In the genomic region with DNA sequence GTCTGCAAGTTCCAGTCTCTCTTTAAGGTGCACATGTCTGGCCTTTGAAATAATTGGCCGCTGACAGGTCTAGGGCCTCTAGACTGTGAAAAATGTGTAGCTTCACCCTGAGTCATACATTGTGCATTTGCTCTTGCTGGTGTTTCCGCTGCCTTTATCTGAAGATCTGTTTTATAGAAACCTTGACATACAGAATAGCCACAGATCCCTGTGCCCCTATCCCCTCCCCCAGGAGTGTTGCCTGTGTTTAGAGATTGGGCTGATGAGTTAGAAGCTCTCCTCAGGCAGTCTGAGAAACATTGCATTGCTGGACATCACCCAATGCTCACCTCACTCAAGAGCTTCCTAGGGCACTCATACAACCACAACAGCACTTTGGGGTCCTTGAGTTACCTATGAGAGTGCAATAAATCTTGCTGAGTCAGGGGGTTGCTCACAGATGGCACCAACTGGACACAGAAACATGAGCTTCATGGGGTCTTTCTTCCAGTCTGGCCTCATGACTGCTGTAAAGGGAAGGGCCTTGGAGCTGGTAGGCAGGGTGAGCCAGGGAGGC, we compare ENCODE assay signal across 10 cellular contexts. TPM values are rescaled to one million over a fixed set of nuclear protein-coding genes. Genes with fewer than 3 reads are reported as not detected.
DNase-seq lines count a peak whose midpoint lies in the region; ATAC-seq and TF ChIP-seq lines count a peak whose summit lies in the region.
"Had no signal": no experiment of that assay in that cellular context is flagged by ENCODE, and none has a peak within 500 bp of the region (broad histone marks: within the 10 kb centered on the region; RNA-seq: fewer than 3 reads in every experiment).

No MANE protein-coding gene starts in this region.

- no peaks in the 10 kb centered on the region for H4K20me1 ChIP-seq in GM23338 (replicated peaks; ENCODE audit: insufficient read depth)

- H3K27me3 Mint-ChIP-seq in GM23338 (ENCODE audit: insufficient read depth, low read depth, poor library complexity) (peaks cover 9% of the 10 kb centered on the region), progenitor cell of endocrine pancreas (no peaks in the 10 kb centered on the region), endothelial cell (ENCODE audit: unreplicated experiment) (peaks cover 2% of the 10 kb centered on the region)

- no peaks in the 10 kb centered on the region for H3K9me2 ChIP-seq in GM23338 (ENCODE audit: insufficient read depth)

- no peak for TF ChIP-seq POLR2A in uterus (IDR thresholded peaks at IDR 0.05)

- H3K4me1 ChIP-seq in GM23338 (ENCODE audit: insufficient read depth) (peaks cover 17% of the 10 kb centered on the region; the same call in 1 of the 2 replicates), uterus (peaks cover 0 to 6% of the 10 kb centered on the region in 2 donors)

- H3K9me3 ChIP-seq in uterus: no peaks in the 10 kb centered on the region

- peaks cover 7% of the 10 kb centered on the region; the same call in 1 of the 2 replicates for H3K79me2 ChIP-seq in GM23338 (replicated peaks; ENCODE audit: insufficient read depth)

- H3K36me3 ChIP-seq in GM23338 (ENCODE audit: insufficient read depth) (no peaks in the 10 kb centered on the region), uterus (no peaks in the 10 kb centered on the region)

- no peak for DNase-seq in GM23338 (ENCODE audit: low spot score)
- DNase-seq in OCI-M1 (lab: John Stamatoyannopoulos, UW): peak; percentile 67
- peak; percentile 32 to 69 for DNase-seq in cardiac fibroblast (ENCODE audit: low read depth in 2 of 2)
- no peak for DNase-seq in progenitor cell of endocrine pancreas (ENCODE audit: low spot score, unreplicated experiment)
- no peak for DNase-seq in uterus
- DNase-seq in endothelial cell (ENCODE audit: low spot score): no peak
- DNase-seq: activated CD8-positive, alpha-beta memory T cell treated with anti-CD3 and anti-CD28 coated beads for 24 hours; NCI-H526; stimulated activated CD8-positive, alpha-beta memory T cell treated with anti-CD3 and anti-CD28 coated beads, Interleukin-4, amount 100 ng/mL, for 48 hours had no signal

- H3K4me2 ChIP-seq in GM23338: no peak overlapping the region

- H3K27ac Mint-ChIP-seq in GM23338: peak overlapping the region; percentile 41; the same call in 1 of the 2 replicates
- peak overlapping the region; percentile 43 for H3K27ac Mint-ChIP-seq in progenitor cell of endocrine pancreas
- no peak overlapping the region for H3K27ac Mint-ChIP-seq in endothelial cell (ENCODE audit: unreplicated experiment)

- intact Hi-C loops in uterus (cut with DNase I; ENCODE audit: low total_unique reads): no loop called here

- H3K4me3 ChIP-seq in GM23338 (no peak overlapping the region), cardiac fibroblast (replicated peaks in 1 of 2; ENCODE audit: low read depth in 2 of 2, low read length in 2 of 2) (no peak overlapping the region), uterus (no peak overlapping the region)

- H3K27me3 ChIP-seq in GM23338 (ENCODE audit: insufficient read depth): no peaks in the 10 kb centered on the region
- no peaks in the 10 kb centered on the region for H3K27me3 ChIP-seq in uterus

- H3F3A ChIP-seq in GM23338 (replicated peaks; ENCODE audit: low read depth): no peaks in the 10 kb centered on the region

- H3K4me1 Mint-ChIP-seq in GM23338 (peaks cover 38% of the 10 kb centered on the region), progenitor cell of endocrine pancreas (ENCODE audit: low read depth) (peaks cover 48% of the 10 kb centered on the region), endothelial cell (ENCODE audit: unreplicated experiment) (peaks cover 6% of the 10 kb centered on the region)

- H3K27ac ChIP-seq in GM23338 (ENCODE audit: low read depth) (no peak overlapping the region), uterus (no peak overlapping the region)

- no peaks in the 10 kb centered on the region for H3K9me3 Mint-ChIP-seq in GM23338
- H3K9me3 Mint-ChIP-seq in progenitor cell of endocrine pancreas (ENCODE audit: low read depth): peaks cover 4% of the 10 kb centered on the region
- no peaks in the 10 kb centered on the region for H3K9me3 Mint-ChIP-seq in endothelial cell (ENCODE audit: unreplicated experiment)

- ATAC-seq in GM23338: no peak
- no peak for ATAC-seq in GM18867 (IDR thresholded peaks at IDR 0.05; ENCODE audit: unreplicated experiment)

- no peak for TF ChIP-seq CTCF in GM23338 (conservative IDR thresholded peaks at IDR 0.05; ENCODE audit: low read depth in 2 of 2)
- TF ChIP-seq CTCF in cardiac fibroblast (IDR thresholded peaks at IDR 0.05; ENCODE audit: low read depth, low read length): no peak
- no peak for TF ChIP-seq CTCF in progenitor cell of endocrine pancreas (IDR thresholded peaks at IDR 0.05; ENCODE audit: unreplicated experiment)
- TF ChIP-seq CTCF in uterus (IDR thresholded peaks at IDR 0.05): no peak
- TF ChIP-seq CTCF in endothelial cell (IDR thresholded peaks at IDR 0.05; ENCODE audit: unreplicated experiment): no peak

- H3K4me3 Mint-ChIP-seq in GM23338 (no peak overlapping the region), progenitor cell of endocrine pancreas (ENCODE audit: low read depth) (no peak overlapping the region), endothelial cell (ENCODE audit: unreplicated experiment) (no peak overlapping the region)

- H3K36me3 Mint-ChIP-seq in GM23338 (ENCODE audit: low read depth) (no peaks in the 10 kb centered on the region), progenitor cell of endocrine pancreas (ENCODE audit: insufficient read depth) (no peaks in the 10 kb centered on the region), endothelial cell (ENCODE audit: low read depth, unreplicated experiment) (no peaks in the 10 kb centered on the region)

- H2AFZ ChIP-seq in GM23338: no peak overlapping the region

TF ChIP-seq in GM23338, 12 proteins besides CTCF, POLR2A, EP300 and RAD21 (continues in another document):
- TF ChIP-seq JUNB (IDR thresholded peaks at IDR 0.05; ENCODE audit: unreplicated experiment) (no peak), EZH2 (IDR thresholded peaks at IDR 0.05; ENCODE audit: low read depth, unreplicated experiment) (no peak), ZNF114 (CRISPR knock-in tag; IDR thresholded peaks at IDR 0.05) (no peak), CREB1 (CRISPR knock-in tag; IDR thresholded peaks at IDR 0.05; ENCODE audit: low read depth) (no peak)
- TF ChIP-seq, protein P1, sequence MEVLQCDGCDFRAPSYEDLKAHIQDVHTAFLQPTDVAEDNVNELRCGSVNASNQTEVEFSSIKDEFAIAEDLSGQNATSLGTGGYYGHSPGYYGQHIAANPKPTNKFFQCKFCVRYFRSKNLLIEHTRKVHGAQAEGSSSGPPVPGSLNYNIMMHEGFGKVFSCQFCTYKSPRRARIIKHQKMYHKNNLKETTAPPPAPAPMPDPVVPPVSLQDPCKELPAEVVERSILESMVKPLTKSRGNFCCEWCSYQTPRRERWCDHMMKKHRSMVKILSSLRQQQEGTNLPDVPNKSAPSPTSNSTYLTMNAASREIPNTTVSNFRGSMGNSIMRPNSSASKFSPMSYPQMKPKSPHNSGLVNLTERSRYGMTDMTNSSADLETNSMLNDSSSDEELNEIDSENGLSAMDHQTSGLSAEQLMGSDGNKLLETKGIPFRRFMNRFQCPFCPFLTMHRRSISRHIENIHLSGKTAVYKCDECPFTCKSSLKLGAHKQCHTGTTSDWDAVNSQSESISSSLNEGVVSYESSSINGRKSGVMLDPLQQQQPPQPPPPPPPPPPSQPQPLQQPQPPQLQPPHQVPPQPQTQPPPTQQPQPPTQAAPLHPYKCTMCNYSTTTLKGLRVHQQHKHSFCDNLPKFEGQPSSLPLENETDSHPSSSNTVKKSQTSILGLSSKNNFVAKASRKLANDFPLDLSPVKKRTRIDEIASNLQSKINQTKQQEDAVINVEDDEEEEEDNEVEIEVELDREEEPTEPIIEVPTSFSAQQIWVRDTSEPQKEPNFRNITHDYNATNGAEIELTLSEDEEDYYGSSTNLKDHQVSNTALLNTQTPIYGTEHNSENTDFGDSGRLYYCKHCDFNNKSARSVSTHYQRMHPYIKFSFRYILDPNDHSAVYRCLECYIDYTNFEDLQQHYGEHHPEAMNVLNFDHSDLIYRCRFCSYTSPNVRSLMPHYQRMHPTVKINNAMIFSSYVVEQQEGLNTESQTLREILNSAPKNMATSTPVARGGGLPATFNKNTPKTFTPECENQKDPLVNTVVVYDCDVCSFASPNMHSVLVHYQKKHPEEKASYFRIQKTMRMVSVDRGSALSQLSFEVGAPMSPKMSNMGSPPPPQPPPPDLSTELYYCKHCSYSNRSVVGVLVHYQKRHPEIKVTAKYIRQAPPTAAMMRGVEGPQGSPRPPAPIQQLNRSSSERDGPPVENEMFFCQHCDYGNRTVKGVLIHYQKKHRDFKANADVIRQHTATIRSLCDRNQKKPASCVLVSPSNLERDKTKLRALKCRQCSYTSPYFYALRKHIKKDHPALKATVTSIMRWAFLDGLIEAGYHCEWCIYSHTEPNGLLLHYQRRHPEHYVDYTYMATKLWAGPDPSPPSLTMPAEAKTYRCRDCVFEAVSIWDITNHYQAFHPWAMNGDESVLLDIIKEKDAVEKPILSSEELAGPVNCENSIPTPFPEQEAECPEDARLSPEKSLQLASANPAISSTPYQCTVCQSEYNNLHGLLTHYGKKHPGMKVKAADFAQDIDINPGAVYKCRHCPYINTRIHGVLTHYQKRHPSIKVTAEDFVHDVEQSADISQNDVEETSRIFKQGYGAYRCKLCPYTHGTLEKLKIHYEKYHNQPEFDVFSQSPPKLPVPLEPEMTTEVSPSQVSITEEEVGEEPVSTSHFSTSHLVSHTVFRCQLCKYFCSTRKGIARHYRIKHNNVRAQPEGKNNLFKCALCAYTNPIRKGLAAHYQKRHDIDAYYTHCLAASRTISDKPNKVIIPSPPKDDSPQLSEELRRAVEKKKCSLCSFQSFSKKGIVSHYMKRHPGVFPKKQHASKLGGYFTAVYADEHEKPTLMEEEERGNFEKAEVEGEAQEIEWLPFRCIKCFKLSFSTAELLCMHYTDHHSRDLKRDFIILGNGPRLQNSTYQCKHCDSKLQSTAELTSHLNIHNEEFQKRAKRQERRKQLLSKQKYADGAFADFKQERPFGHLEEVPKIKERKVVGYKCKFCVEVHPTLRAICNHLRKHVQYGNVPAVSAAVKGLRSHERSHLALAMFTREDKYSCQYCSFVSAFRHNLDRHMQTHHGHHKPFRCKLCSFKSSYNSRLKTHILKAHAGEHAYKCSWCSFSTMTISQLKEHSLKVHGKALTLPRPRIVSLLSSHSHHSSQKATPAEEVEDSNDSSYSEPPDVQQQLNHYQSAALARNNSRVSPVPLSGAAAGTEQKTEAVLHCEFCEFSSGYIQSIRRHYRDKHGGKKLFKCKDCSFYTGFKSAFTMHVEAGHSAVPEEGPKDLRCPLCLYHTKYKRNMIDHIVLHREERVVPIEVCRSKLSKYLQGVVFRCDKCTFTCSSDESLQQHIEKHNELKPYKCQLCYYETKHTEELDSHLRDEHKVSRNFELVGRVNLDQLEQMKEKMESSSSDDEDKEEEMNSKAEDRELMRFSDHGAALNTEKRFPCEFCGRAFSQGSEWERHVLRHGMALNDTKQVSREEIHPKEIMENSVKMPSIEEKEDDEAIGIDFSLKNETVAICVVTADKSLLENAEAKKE (CRISPR knock-in tag; IDR thresholded peaks at IDR 0.05): no peak

RNA-seq across cellular contexts. Expression of a gene that starts 3.8 kb away (rescaled TPM):
- 5.0 and 6.7 TPM in 2 replicates for total RNA-seq in GM23338 (2014; rRNA removed; shearing (Covaris generic))
- polyA plus RNA-seq in GM23338 (2016; fragmentation: Nextera tagmentation; extraction: Ambion mirVana): 2.1 and 2.6 TPM in 2 replicates
- total RNA-seq in progenitor cell of endocrine pancreas: 10.0 and 11.8 TPM in 2 replicates
- total RNA-seq in uterus: 10 to 100 TPM in 3 of 4 donors, 1 to 10 TPM in 1; 9.2 to 25.9 (median 19.1) TPM
- 6.5 TPM for total RNA-seq in endothelial cell (ENCODE audit: unreplicated experiment)

Comparison
In these comparisons a context has a peak if more than half of its experiments do, and no peak if none do; other contexts are left out.
1. DNase-seq: peak in OCI-M1 (single experiment) and cardiac fibroblast (2 of 2); none in GM23338 (single experiment), progenitor cell of endocrine pancreas (single experiment), uterus (0 of 2) and endothelial cell (single experiment).